1 cellular context compared by ENCODE assay signal in genomic region chr7:158403013-158403821, GRCh38.
TF ChIP-seq lines count a peak whose summit lies in the region.

No MANE protein-coding gene starts in this region.

TF ChIP-seq in HepG2, 621 proteins besides CTCF, POLR2A, EP300 and RAD21 (continued from another document):
- TF ChIP-seq ZBTB46 (CRISPR knock-in tag; IDR thresholded peaks at IDR 0.05; ENCODE audit: borderline replicate concordance), result no peak
